ENCODE assay signal across 8 cellular contexts in genomic region chrX:125436855-125437254, GRCh38.
A peak's percentile ranks its signal among the peaks of the same experiment; 100 is the strongest.
DNase-seq lines count a peak whose midpoint lies in the region; ATAC-seq and TF ChIP-seq lines count a peak whose summit lies in the region.

No MANE protein-coding gene starts in this region.

- H3K27me3 Mint-ChIP-seq in neural crest cell (ENCODE audit: low read depth), result no peaks in the 10 kb centered on the region

- peaks cover 20% of the 10 kb centered on the region for H3K9me3 Mint-ChIP-seq in neural crest cell

- no peaks in the 10 kb centered on the region for H3K4me1 Mint-ChIP-seq in neural crest cell

- H3K4me3 Mint-ChIP-seq in neural crest cell, result no peak overlapping the region

- no peak overlapping the region for H3K27ac Mint-ChIP-seq in neural crest cell (ENCODE audit: unreplicated experiment)

- DNase-seq in NCI-H146 (lab: John Stamatoyannopoulos, UW) (peak; percentile 28), NCI-H146 treated with DMSO at 0.1 percent for 48 hours (lab: John Stamatoyannopoulos, UW; ENCODE audit: unreplicated experiment) (no peak), astrocyte of the cerebellum (ENCODE audit: low read depth) (no peak), neural crest cell (ENCODE audit: low read depth, low spot score) (no peak), germinal center (ENCODE audit: low spot score) (no peak)
- DNase-seq in Jurkat, Clone E6-1 (ENCODE audit: low read depth, low spot score), result peak; percentile 2

- ATAC-seq in HG02840 (IDR thresholded peaks at IDR 0.05; ENCODE audit: low FRiP score, unreplicated experiment) (no peak), HG02981 (IDR thresholded peaks at IDR 0.05; ENCODE audit: unreplicated experiment) (no peak)

- peaks cover 3% of the 10 kb centered on the region for H3K36me3 Mint-ChIP-seq in neural crest cell (ENCODE audit: low read depth)

- TF ChIP-seq CTCF in astrocyte of the cerebellum (IDR thresholded peaks at IDR 0.05; ENCODE audit: low read depth, low read length, missing control alignments), result peak; percentile 23
- peak; percentile 65 for TF ChIP-seq CTCF in neural crest cell (conservative IDR thresholded peaks at IDR 0.05)

- in situ Hi-C loops in astrocyte of the cerebellum (cut with HindIII; ENCODE audit: low sequenced_read_pairs), result no loop called here

- no peak overlapping the region for H3K4me3 ChIP-seq in Jurkat, Clone E6-1 (ENCODE audit: low read length)
- H3K4me3 ChIP-seq in astrocyte of the cerebellum (ENCODE audit: low read depth, low read length), result no peak overlapping the region

Comparison
In these comparisons a context has a peak if more than half of its experiments do, and no peak if none do; other contexts are left out.
1. DNase-seq: peak in NCI-H146 (single experiment) and Jurkat, Clone E6-1 (single experiment); none in NCI-H146 treated with DMSO at 0.1 percent for 48 hours (single experiment), astrocyte of the cerebellum (single experiment), neural crest cell (single experiment) and germinal center (single experiment).